11 cellular contexts compared by ENCODE assay signal in genomic region chr6:52522151-52522626, GRCh38. TPM values are rescaled to one million over a fixed set of nuclear protein-coding genes. Genes with fewer than 3 reads are reported as not detected.
DNase-seq lines count a peak whose midpoint lies in the region; ATAC-seq, FAIRE-seq and TF ChIP-seq lines count a peak whose summit lies in the region.
"Had no signal": no experiment of that assay in that cellular context is flagged by ENCODE, and none has a peak within 500 bp of the region (broad histone marks: within the 10 kb centered on the region; RNA-seq: fewer than 3 reads in every experiment).

No MANE protein-coding gene starts in this region.

- H3K36me3 ChIP-seq in kidney (ENCODE audit: control insufficient read depth in 1 of 2, insufficient read depth in 2 of 2, low read length in 2 of 2) (no peaks in the 10 kb centered on the region), subcutaneous abdominal adipose tissue (ENCODE audit: control insufficient read depth in 5 of 5, insufficient read depth in 5 of 5, low read length in 5 of 5) (peaks cover 0 to 2% (median 0%) of the 10 kb centered on the region in 5 donors), smooth muscle cell (ENCODE audit: low read depth) (no peaks in the 10 kb centered on the region)

- FAIRE-seq in kidney (lab: Jason Lieb, UNC), result no peak

- intact Hi-C loops in kidney (cut with DNase I), result no loop called here

- DNase-seq in HFFc6, result peak; percentile 66
- DNase-seq in chondrocyte (ENCODE audit: low spot score), result no peak
- DNase-seq in kidney, result peak; percentile 85
- no peak for DNase-seq in smooth muscle cell (lab: John Stamatoyannopoulos, UW; ENCODE audit: unreplicated experiment)
- no peak for DNase-seq in mucosa of gallbladder (ENCODE audit: low spot score)
- DNase-seq in DMS153 (lab: John Stamatoyannopoulos, UW), result no peak
- DNase-seq: activated T-cell treated with anti-CD3 and anti-CD28 coated beads for 4 hours; NCI-H345; stimulated activated CD4-positive, alpha-beta T cell treated with anti-CD3 and anti-CD28 coated beads, Interleukin-2, amount 100 ng/mL, for 24 hours had no signal

- H3K79me2 ChIP-seq in smooth muscle cell (ENCODE audit: low read depth), result peaks cover 26% of the 10 kb centered on the region

- ATAC-seq in HG02852 (IDR thresholded peaks at IDR 0.05; ENCODE audit: unreplicated experiment), result no peak

- H3K4me3 Mint-ChIP-seq in HFFc6 (peak overlapping the region; percentile 69), chondrocyte (ENCODE audit: unreplicated experiment) (peak overlapping the region; percentile 45)

- H3F3A ChIP-seq in smooth muscle cell (ENCODE audit: low read depth), result peaks cover 19% of the 10 kb centered on the region

- peak overlapping the region in 1 of 2 donors; percentile 17 for H3K9ac ChIP-seq in kidney (ENCODE audit: low read length in 2 of 2)
- H3K9ac ChIP-seq in subcutaneous abdominal adipose tissue (ENCODE audit: low read length in 5 of 5), result peak overlapping the region in 2 of 5 donors; percentile 26 to 59
- no peak overlapping the region for H3K9ac ChIP-seq in smooth muscle cell (ENCODE audit: low read depth)

- H3K9me3 ChIP-seq in kidney (ENCODE audit: control insufficient read depth in 1 of 2, low read length in 2 of 2) (no peaks in the 10 kb centered on the region), subcutaneous abdominal adipose tissue (ENCODE audit: control insufficient read depth in 5 of 5, low read length in 5 of 5) (no peaks in the 10 kb centered on the region), smooth muscle cell (replicated peaks; ENCODE audit: low read depth) (no peaks in the 10 kb centered on the region)

- H3K36me3 Mint-ChIP-seq in HFFc6 (ENCODE audit: low read depth), result peaks cover 58% of the 10 kb centered on the region
- peaks cover 28% of the 10 kb centered on the region for H3K36me3 Mint-ChIP-seq in chondrocyte (ENCODE audit: low read depth)

- H3K27ac ChIP-seq in kidney (ENCODE audit: low read depth in 2 of 2, low read length in 2 of 2), result peak overlapping the region; percentile 54
- H3K27ac ChIP-seq in subcutaneous abdominal adipose tissue (ENCODE audit: low read depth, low read length), result peak overlapping the region; percentile 69
- H3K27ac ChIP-seq in smooth muscle cell (ENCODE audit: low read depth), result no peak overlapping the region

- H3K4me2 ChIP-seq in smooth muscle cell, result no peak overlapping the region

- TF ChIP-seq CTCF in HFFc6 (IDR thresholded peaks at IDR 0.05) (peak; percentile 19; the same call in 1 of the 2 replicates), chondrocyte (IDR thresholded peaks at IDR 0.05) (peak; percentile 50), kidney (IDR thresholded peaks at IDR 0.05; ENCODE audit: borderline replicate concordance, extremely low read depth, insufficient read depth) (no peak), smooth muscle cell (IDR thresholded peaks at IDR 0.05; ENCODE audit: borderline replicate concordance, insufficient read depth, poor library complexity, severe bottlenecking) (no peak)

- WGBS in smooth muscle cell (ENCODE audit: low lambda C conversion rate), result 75% methylated on average over 7 of the region's 7 CpGs

- no peaks in the 10 kb centered on the region for H4K20me1 ChIP-seq in smooth muscle cell (ENCODE audit: low read depth)

- no peak overlapping the region for H2AFZ ChIP-seq in smooth muscle cell (ENCODE audit: low read depth)

- peaks cover 99% of the 10 kb centered on the region for H3K4me1 Mint-ChIP-seq in HFFc6 (ENCODE audit: low read depth)
- H3K4me1 Mint-ChIP-seq in chondrocyte (ENCODE audit: low read depth), result peaks cover 90% of the 10 kb centered on the region

- H3K9me3 Mint-ChIP-seq in HFFc6 (no peaks in the 10 kb centered on the region), chondrocyte (ENCODE audit: low read depth) (no peaks in the 10 kb centered on the region)

- no peaks in the 10 kb centered on the region for H3K27me3 ChIP-seq in subcutaneous abdominal adipose tissue (ENCODE audit: control insufficient read depth in 5 of 5, insufficient read depth in 4 of 5, low read length in 5 of 5)
- H3K27me3 ChIP-seq in smooth muscle cell (ENCODE audit: low read depth), result no peaks in the 10 kb centered on the region

- no peak overlapping the region for H3K4me3 ChIP-seq in kidney (ENCODE audit: low read length in 2 of 2)
- peak overlapping the region in 1 of 5 donors; percentile 24 for H3K4me3 ChIP-seq in subcutaneous abdominal adipose tissue (ENCODE audit: low read depth in 1 of 5, low read length in 5 of 5)
- no peak overlapping the region for H3K4me3 ChIP-seq in smooth muscle cell

- H3K27me3 Mint-ChIP-seq in HFFc6 (ENCODE audit: insufficient read depth), result peaks cover 6% of the 10 kb centered on the region
- no peaks in the 10 kb centered on the region for H3K27me3 Mint-ChIP-seq in chondrocyte (ENCODE audit: low read depth)

- H3K27ac Mint-ChIP-seq in HFFc6, result peak overlapping the region; percentile 92
- peak overlapping the region; percentile 98 for H3K27ac Mint-ChIP-seq in chondrocyte (ENCODE audit: unreplicated experiment)

- peaks cover 0 to 8% of the 10 kb centered on the region in 2 donors for H3K4me1 ChIP-seq in kidney (ENCODE audit: control insufficient read depth in 1 of 2, insufficient read depth in 1 of 2, low read depth in 1 of 2, low read length in 2 of 2)
- peaks cover 7 to 39% (median 35%) of the 10 kb centered on the region in 5 donors for H3K4me1 ChIP-seq in subcutaneous abdominal adipose tissue (ENCODE audit: control insufficient read depth in 5 of 5, insufficient read depth in 5 of 5, low read length in 5 of 5)
- peaks cover 15% of the 10 kb centered on the region for H3K4me1 ChIP-seq in smooth muscle cell (ENCODE audit: low read depth)

RNA-seq across cellular contexts. Expression of gene TRAM2, which starts 54.7 kb away (rescaled TPM):
- total RNA-seq in HFFc6 (2021; fragmentation: NEBNext Ultra II Directional; extraction: Animal tissue kit (Norgen Biotek cat#: 25700)), result 100 to 1,000 TPM; 191 to 235 (median 215) TPM
- total RNA-seq in chondrocyte, result 159 to 178 TPM (median 159 TPM) in 3 replicates
- 20.7 TPM for total RNA-seq in kidney
- polyA plus RNA-seq in kidney (ENCODE audit: insufficient read depth, low read depth, low replicate concordance), result 4.5 TPM
- 32.0 and 35.6 TPM in 2 replicates for total RNA-seq in smooth muscle cell
- 17.2 and 18.2 TPM in 2 replicates for polyA plus RNA-seq in smooth muscle cell
- total RNA-seq in mucosa of gallbladder, result 16.0 TPM

Comparison
In these comparisons a context has a peak if more than half of its experiments do, and no peak if none do; other contexts are left out.
1. DNase-seq: peak in HFFc6 (single experiment) and kidney (single experiment); none in chondrocyte (single experiment), smooth muscle cell (single experiment), mucosa of gallbladder (single experiment) and DMS153 (single experiment).
2. CTCF ChIP-seq: peak in HFFc6 (single experiment) and chondrocyte (single experiment); none in kidney (single experiment) and smooth muscle cell (single experiment).